In genomic region chr10:116689096-116689495, GRCh38 we compare ENCODE assay signal across 14 cellular contexts. TPM values are rescaled to one million over a fixed set of nuclear protein-coding genes. Genes with fewer than 3 reads are reported as not detected.
DNase-seq lines count a peak whose midpoint lies in the region; ATAC-seq and TF ChIP-seq lines count a peak whose summit lies in the region.
"Had no signal": no experiment of that assay in that cellular context is flagged by ENCODE, and none has a peak within 500 bp of the region (broad histone marks: within the 10 kb centered on the region; RNA-seq: fewer than 3 reads in every experiment).

No MANE protein-coding gene starts in this region.

- H3K4me3 ChIP-seq in heart right ventricle, result no peak overlapping the region
- H3K4me3 ChIP-seq in right cardiac atrium (ENCODE audit: low read length), result no peak overlapping the region
- no peak overlapping the region for H3K4me3 ChIP-seq in sigmoid colon
- H3K4me3 ChIP-seq: BLaER1 treated with 17β-estradiol and CSF1 and Interleukin-3, amounts not matched to agents 10 nM and 100 nM had no signal

- no peak for DNase-seq in heart right ventricle
- DNase-seq in right cardiac atrium, result no peak
- DNase-seq in mesenteric fat pad (ENCODE audit: low spot score), result peak; percentile 68
- DNase-seq in sigmoid colon, result peak; percentile 52
- no peak for DNase-seq in NCI-H524 treated with DMSO at 0.1 percent for 48 hours (lab: John Stamatoyannopoulos, UW)
- DNase-seq in NCI-H524 (lab: John Stamatoyannopoulos, UW), result no peak
- no peak for DNase-seq in stimulated activated CD4-positive, alpha-beta T cell treated with anti-CD3 and anti-CD28 coated beads, Interleukin-4, amount 100 ng/mL, for 24 hours
- DNase-seq: CD8-positive, alpha-beta memory T cell; DND-41; NCI-H1105 treated with DMSO at 0.1 percent for 48 hours; NCI-H187 had no signal

- WGBS in heart right ventricle, 2 donors, result 85% methylated on average over 3 of the region's 3 CpGs
- 76% methylated on average over 3 of the region's 3 CpGs for WGBS in right cardiac atrium
- WGBS in sigmoid colon, 2 donors, result 87 to 95% methylated on average over 3 of the region's 3 CpGs

- no peaks in the 10 kb centered on the region for H3K4me1 Mint-ChIP-seq in activated T-helper 17 cell treated with anti-CD3 and anti-CD28 coated beads, Interleukin-2, amount 50 U/mL, for 72 hours

- TF ChIP-seq CTCF in heart right ventricle (IDR thresholded peaks at IDR 0.05), result no peak
- no peak for TF ChIP-seq CTCF in sigmoid colon (IDR thresholded peaks at IDR 0.05)

- TF ChIP-seq POLR2A in sigmoid colon (IDR thresholded peaks at IDR 0.05), result no peak

- H3K36me3 ChIP-seq in heart right ventricle, result peaks cover 0 to 3% (median 0%) of the 10 kb centered on the region in 9 donors
- H3K36me3 ChIP-seq in sigmoid colon, result peaks cover 0 to 12% (median 0%) of the 10 kb centered on the region in 4 donors
- H3K36me3 ChIP-seq: BLaER1 treated with 17β-estradiol and CSF1 and Interleukin-3, amounts not matched to agents 10 nM and 100 nM had no signal

- H3K4me1 ChIP-seq in heart right ventricle (peaks cover 14 to 62% (median 48%) of the 10 kb centered on the region in 9 donors), right cardiac atrium (ENCODE audit: control insufficient read depth, insufficient read depth, low read length) (peaks cover 10% of the 10 kb centered on the region), sigmoid colon (peaks cover 0 to 48% (median 22%) of the 10 kb centered on the region in 4 donors)

- TF ChIP-seq EP300 in sigmoid colon (IDR thresholded peaks at IDR 0.05), result no peak

- no peaks in the 10 kb centered on the region for H3K36me3 Mint-ChIP-seq in activated T-helper 17 cell treated with anti-CD3 and anti-CD28 coated beads, Interleukin-2, amount 50 U/mL, for 72 hours (ENCODE audit: low read depth)
- H3K36me3 Mint-ChIP-seq: CD8-positive, alpha-beta memory T cell had no signal

- intact Hi-C loops in heart right ventricle (cut with DNase I) (loop anchor here in 3 of 10 donors (10.0 kb wide), 3 partner anchors 56 to 486 kb away; partner anchors contain the start of gene HSPA12A (in 1 of the 3)), right cardiac atrium (cut with DNase I) (loop anchor here in 3 of 4 donors (5.0 to 10.0 kb wide), 3 partner anchors 93 to 486 kb away; no protein-coding TSS in a partner anchor), sigmoid colon (cut with DNase I) (no loop called here)

- no peak overlapping the region for H3K4me3 Mint-ChIP-seq in activated T-helper 17 cell treated with anti-CD3 and anti-CD28 coated beads, Interleukin-2, amount 50 U/mL, for 72 hours
- H3K4me3 Mint-ChIP-seq: CD8-positive, alpha-beta memory T cell had no signal

- H3K27me3 ChIP-seq in heart right ventricle (no peaks in the 10 kb centered on the region), right cardiac atrium (ENCODE audit: control insufficient read depth, insufficient read depth) (no peaks in the 10 kb centered on the region), sigmoid colon (no peaks in the 10 kb centered on the region)
- H3K27me3 ChIP-seq: BLaER1 treated with 17β-estradiol and CSF1 and Interleukin-3, amounts not matched to agents 10 nM and 100 nM had no signal

- no peak overlapping the region for H3K27ac Mint-ChIP-seq in activated T-helper 17 cell treated with anti-CD3 and anti-CD28 coated beads, Interleukin-2, amount 50 U/mL, for 72 hours

- H3K9me3 ChIP-seq in heart right ventricle, result no peaks in the 10 kb centered on the region
- no peaks in the 10 kb centered on the region for H3K9me3 ChIP-seq in right cardiac atrium (ENCODE audit: control insufficient read depth, low read length)
- no peaks in the 10 kb centered on the region for H3K9me3 ChIP-seq in sigmoid colon
- H3K9me3 ChIP-seq: BLaER1 treated with 17β-estradiol and CSF1 and Interleukin-3, amounts not matched to agents 10 nM and 100 nM had no signal

- H3K27ac ChIP-seq in heart right ventricle, result peak overlapping the region in 7 of 10 donors; percentile 2 to 64 (median 57)
- no peak overlapping the region for H3K27ac ChIP-seq in right cardiac atrium (ENCODE audit: low read length)
- peak overlapping the region in 3 of 4 donors; percentile 35 to 56 (median 54) for H3K27ac ChIP-seq in sigmoid colon
- H3K27ac ChIP-seq: BLaER1 treated with 17β-estradiol and CSF1 and Interleukin-3, amounts not matched to agents 10 nM and 100 nM; HL-60 had no signal

- peaks cover 14% of the 10 kb centered on the region for H3K27me3 Mint-ChIP-seq in activated T-helper 17 cell treated with anti-CD3 and anti-CD28 coated beads, Interleukin-2, amount 50 U/mL, for 72 hours

- no peaks in the 10 kb centered on the region for H3K9me3 Mint-ChIP-seq in activated T-helper 17 cell treated with anti-CD3 and anti-CD28 coated beads, Interleukin-2, amount 50 U/mL, for 72 hours
- H3K9me3 Mint-ChIP-seq: CD8-positive, alpha-beta memory T cell had no signal

- ATAC-seq in heart right ventricle (no peak), right cardiac atrium (no peak)
- no peak for ATAC-seq in activated T-helper 17 cell treated with anti-CD3 and anti-CD28 coated beads, Interleukin-2, amount 50 U/mL, for 72 hours (replicated peaks)

RNA-seq across cellular contexts. Expression of gene HSPA12A, which starts 53.3 kb away (rescaled TPM):
- total RNA-seq in heart right ventricle (10 to 100 TPM in 6 of 10 donors, 1 to 10 TPM in 4; 9.1 to 18.1 (median 10.7) TPM), right cardiac atrium (10 to 100 TPM; 13.1 to 21.9 (median 15.5) TPM), mesenteric fat pad (86.9 TPM), sigmoid colon (10 to 100 TPM; 12.3 to 17.4 (median 15.4) TPM)
- polyA plus RNA-seq in heart right ventricle (1 to 10 TPM; 5.1 to 7.2 TPM), right cardiac atrium (8.4 TPM), sigmoid colon (1 to 10 TPM; 1.4 to 3.6 (median 3.0) TPM)
- 1 to 10 TPM in 1 of 2 donors, under 1 TPM in 1; 0.22 to 1.1 TPM for total RNA-seq in activated T-helper 17 cell treated with anti-CD3 and anti-CD28 coated beads, Interleukin-2, amount 50 U/mL, for 72 hours
- polyA plus RNA-seq: CD8-positive, alpha-beta memory T cell had no signal

Comparison
In these comparisons a context has a peak if more than half of its experiments do, and no peak if none do; other contexts are left out.
1. DNase-seq: peak in mesenteric fat pad (single experiment) and sigmoid colon (single experiment); none in heart right ventricle (0 of 2), right cardiac atrium (0 of 3), NCI-H524 treated with DMSO at 0.1 percent for 48 hours (single experiment), NCI-H524 (0 of 2) and stimulated activated CD4-positive, alpha-beta T cell treated with anti-CD3 and anti-CD28 coated beads, Interleukin-4, amount 100 ng/mL, for 24 hours (single experiment).
2. RNA of gene HSPA12A, which starts 53.3 kb away (total RNA-seq): 86.9 TPM in mesenteric fat pad (single experiment), 12.3 to 17.4 TPM in sigmoid colon, 13.1 to 21.9 TPM in right cardiac atrium and 9.1 to 18.1 TPM in heart right ventricle; 0.22 to 1.1 TPM in activated T-helper 17 cell treated with anti-CD3 and anti-CD28 coated beads, Interleukin-2, amount 50 U/mL, for 72 hours; every median in the first group is over 4 times any median in the second.